In genomic region chr2:47904903-47905453, GRCh38 we compare ENCODE assay signal across 8 cellular contexts. TPM values are rescaled to one million over a fixed set of nuclear protein-coding genes. Genes with fewer than 3 reads are reported as not detected.
DNase-seq lines count a peak whose midpoint lies in the region; ATAC-seq and TF ChIP-seq lines count a peak whose summit lies in the region.

No MANE protein-coding gene starts in this region.

- H3K36me3 ChIP-seq in PC-9 (ENCODE audit: low read depth) (no peaks in the 10 kb centered on the region), ascending aorta (no peaks in the 10 kb centered on the region)

- no peaks in the 10 kb centered on the region for H3K27me3 ChIP-seq in PC-9 (ENCODE audit: insufficient read depth, low read depth)
- no peaks in the 10 kb centered on the region for H3K27me3 ChIP-seq in ascending aorta

- TF ChIP-seq CTCF in PC-9 (conservative IDR thresholded peaks at IDR 0.05), result no peak
- TF ChIP-seq CTCF in ascending aorta (IDR thresholded peaks at IDR 0.05), result no peak

- peak; percentile 45 for DNase-seq in COLO668 (lab: John Stamatoyannopoulos, UW; ENCODE audit: unreplicated experiment)
- DNase-seq in PC-9, result no peak
- peak in 1 of 2 donors; percentile 65 for DNase-seq in ascending aorta (ENCODE audit: low spot score in 2 of 2)
- DNase-seq in skeletal muscle cell (ENCODE audit: low read depth), result no peak
- no peak for DNase-seq in amniotic stem cell (lab: John Stamatoyannopoulos, UW)
- DNase-seq in NCI-H1048 (lab: John Stamatoyannopoulos, UW), result no peak

- H3K4me1 ChIP-seq in PC-9 (replicated peaks; ENCODE audit: insufficient read depth) (peaks cover 33% of the 10 kb centered on the region), ascending aorta (peaks cover 0 to 17% of the 10 kb centered on the region in 2 donors)

- peak overlapping the region; percentile 68 for H2AFZ ChIP-seq in PC-9

- H3K79me2 ChIP-seq in PC-9 (ENCODE audit: low read depth), result peaks cover 56% of the 10 kb centered on the region

- H3K4me3 ChIP-seq in PC-9, result peak overlapping the region; percentile 68
- peak overlapping the region; percentile 99 to 100 for H3K4me3 ChIP-seq in ascending aorta
- peak overlapping the region; percentile 79 for H3K4me3 ChIP-seq in iPS-11a (ENCODE audit: low read depth, low read length)
- peak overlapping the region; percentile 92 for H3K4me3 ChIP-seq in skeletal muscle cell (ENCODE audit: low read depth, low read length)

- no peaks in the 10 kb centered on the region for H3K9me3 ChIP-seq in PC-9 (ENCODE audit: insufficient read depth, low read depth)
- no peaks in the 10 kb centered on the region for H3K9me3 ChIP-seq in ascending aorta

- no peaks in the 10 kb centered on the region for H3K9me2 ChIP-seq in PC-9 (ENCODE audit: insufficient read depth)

- POLR2A ChIA-PET in PC-9 (lab: Charles Lee; ENCODE audit: unreplicated experiment), result interaction anchor here (0.6 kb wide), 1 partner anchor 122 kb away, joined by 16 read pairs; no protein-coding TSS in a partner anchor

- no TSS peak for BruUV-seq in PC-9 (replicated peaks; lab: Mats Ljungman, UMichigan)

- peak overlapping the region; percentile 82 for H3K4me2 ChIP-seq in PC-9

- intact Hi-C loops in PC-9 (cut with micrococcal nuclease; ENCODE audit: unreplicated experiment) (no loop called here), ascending aorta (cut with DNase I) (loop anchor here (5.0 kb wide), 1 partner anchor 342 kb away; no protein-coding TSS in a partner anchor)

- peak; percentile 6 for ATAC-seq in GM21423 (IDR thresholded peaks at IDR 0.05; ENCODE audit: unreplicated experiment)

- CTCF ChIA-PET in PC-9 (lab: Charles Lee), result no interaction called here

- H4K20me1 ChIP-seq in PC-9 (ENCODE audit: insufficient read depth), result peaks cover 37% of the 10 kb centered on the region

- peaks cover 16% of the 10 kb centered on the region for H3F3A ChIP-seq in PC-9 (ENCODE audit: insufficient read depth, low read depth)

- H3K27ac ChIP-seq in PC-9, result peak overlapping the region; percentile 86
- H3K27ac ChIP-seq in ascending aorta, result peak overlapping the region; percentile 99 to 100

RNA-seq across cellular contexts. Expression of gene FBXO11, which starts 1.3 kb away (rescaled TPM):
- total RNA-seq in PC-9 (2021), result 49.3 and 49.4 TPM in 2 replicates
- 15.1 TPM for total RNA-seq in ascending aorta
